ENCODE assay signal across 3 cellular contexts in the genomic region with DNA sequence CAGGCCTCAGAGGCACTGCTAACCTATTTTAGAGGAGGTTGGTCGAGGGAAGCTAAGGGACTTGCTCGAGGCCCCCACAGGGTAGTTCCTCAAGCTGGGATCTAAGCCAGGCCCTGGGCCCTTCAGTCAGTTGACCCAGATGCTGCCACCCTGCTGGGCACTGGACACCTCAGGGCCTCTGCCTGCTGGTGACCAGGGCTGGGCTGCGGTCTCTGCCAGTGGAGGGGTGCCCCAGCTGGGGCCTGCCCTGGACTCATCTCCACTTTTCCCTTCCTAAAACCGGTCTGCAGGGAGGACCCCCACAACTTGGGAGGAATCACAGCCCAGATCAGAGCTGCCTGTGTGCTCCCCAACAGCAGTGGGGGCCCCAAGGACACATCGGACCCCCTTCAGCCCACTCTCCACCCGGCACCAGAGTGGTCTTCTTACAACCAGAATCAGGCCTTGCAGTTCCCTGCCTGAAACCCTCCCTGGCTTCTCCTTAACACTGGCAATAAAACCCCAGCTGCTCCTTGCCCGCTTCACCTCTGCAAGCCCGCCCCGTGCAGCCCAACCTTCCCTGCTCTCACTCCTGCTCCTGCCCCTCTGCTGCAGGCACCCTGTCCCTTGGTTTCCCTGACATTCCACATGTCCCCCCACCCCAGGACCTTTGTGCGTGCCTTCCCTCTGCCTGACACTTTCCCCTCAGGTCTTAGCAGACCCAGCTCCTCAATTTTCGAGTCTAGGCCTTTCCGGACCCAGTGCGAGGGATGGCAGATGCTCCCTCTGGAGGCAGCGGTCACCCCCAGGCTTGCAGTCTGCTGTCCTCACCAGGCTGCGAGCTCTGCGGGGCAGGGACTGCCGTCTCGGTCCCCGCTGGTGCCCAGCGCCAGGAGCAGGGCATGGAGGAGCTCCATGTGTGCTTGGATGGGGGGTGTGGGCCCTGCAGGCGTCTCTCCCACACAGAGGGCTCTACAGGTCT. TPM values are rescaled to one million over a fixed set of nuclear protein-coding genes. Genes with fewer than 3 reads are reported as not detected.
"Had no signal": no experiment of that assay in that cellular context is flagged by ENCODE, and none has a peak within 500 bp of the region (broad histone marks: within the 10 kb centered on the region; RNA-seq: fewer than 3 reads in every experiment).

No MANE protein-coding gene starts in this region.

RNA-seq across cellular contexts. Expression of a gene that starts 45.5 kb away (rescaled TPM):
- total RNA-seq: activated naive CD8-positive, alpha-beta T cell treated with anti-CD3 and anti-CD28 coated beads, Interleukin-2, amount 10 ng/mL, durations not matched to agents 7 days and 5 days; SJSA1; T-helper 1 cell treated with Interleukin-12 subunit alpha and Interleukin-12 subunit beta and Interleukin-4 antibody, amounts not matched to agents 30 ng/mL and 1 ng/mL, for 36 hours had no signal
